Comparison of ENCODE assay signal across 21 cellular contexts in the genomic region with DNA sequence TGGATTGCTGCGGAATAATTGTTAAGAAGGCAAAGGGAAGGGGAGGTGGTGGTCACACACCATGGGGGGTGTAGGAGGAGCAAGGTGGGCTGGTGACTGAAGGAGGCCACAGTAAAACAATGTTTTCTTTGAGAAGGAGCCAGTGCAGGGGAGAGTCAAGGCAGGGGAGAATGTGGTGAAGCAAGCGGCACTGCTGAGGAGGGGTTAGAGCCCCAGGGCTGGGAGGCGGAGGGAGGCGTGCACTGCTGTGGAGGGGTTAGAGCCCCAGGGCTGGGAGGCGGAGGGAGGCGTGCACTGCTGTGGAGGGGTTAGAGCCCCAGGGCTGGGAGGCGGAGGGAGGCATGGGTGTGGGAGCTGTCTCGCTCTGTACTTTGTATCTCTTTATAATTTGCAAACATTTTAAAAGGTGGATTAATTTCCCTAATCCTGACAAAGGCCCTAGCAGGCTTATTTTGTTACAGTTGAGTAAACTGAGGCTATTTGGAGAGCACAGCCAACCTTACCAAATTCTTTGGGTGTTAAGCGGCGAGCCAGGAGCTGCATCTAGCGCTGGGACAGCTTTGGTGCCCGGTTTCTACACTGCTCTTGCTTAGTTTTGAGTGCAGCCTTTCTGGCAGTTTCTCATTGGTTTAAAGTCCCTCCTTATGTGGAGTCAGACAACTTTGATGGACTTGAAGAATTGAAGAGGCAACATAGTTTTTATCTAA. TPM values are rescaled to one million over a fixed set of nuclear protein-coding genes. Genes with fewer than 3 reads are reported as not detected.
DNase-seq lines count a peak whose midpoint lies in the region; ATAC-seq and TF ChIP-seq lines count a peak whose summit lies in the region.
"Had no signal": no experiment of that assay in that cellular context is flagged by ENCODE, and none has a peak within 500 bp of the region (broad histone marks: within the 10 kb centered on the region; RNA-seq: fewer than 3 reads in every experiment).

No MANE protein-coding gene starts in this region.

- H3K4me3 Mint-ChIP-seq in endodermal cell (no peak overlapping the region), mesothelial cell of epicardium (no peak overlapping the region)
- H3K4me3 Mint-ChIP-seq: stimulated activated naive B cell treated with anti-CD40 and anti-IgM and Interleukin-4, amounts not matched to agents 10 μg/mL and 1 μg/mL and 100 μg/mL, for 72 hours had no signal

- H3K27me3 ChIP-seq in Panc1 (ENCODE audit: control insufficient read depth, insufficient read depth, low read length) (no peaks in the 10 kb centered on the region), endodermal cell (ENCODE audit: control insufficient read depth, insufficient read depth, low read length, poor library complexity, severe bottlenecking) (peaks cover 6% of the 10 kb centered on the region), testis (no peaks in the 10 kb centered on the region)
- H3K27me3 ChIP-seq: adrenal gland, cardiac muscle cell, heart left ventricle, ovary had no signal

- intact Hi-C loops in Panc1 (cut with micrococcal nuclease; ENCODE audit: unreplicated experiment) (no loop called here), testis (cut with DNase I; ENCODE audit: low total_unique reads) (no loop called here)

- H3K36me3 Mint-ChIP-seq in endodermal cell (ENCODE audit: low read depth) (peaks cover 9% of the 10 kb centered on the region), mesothelial cell of epicardium (no peaks in the 10 kb centered on the region)

- H3K27me3 Mint-ChIP-seq in endodermal cell (ENCODE audit: insufficient read depth) (peaks cover 72% of the 10 kb centered on the region), mesothelial cell of epicardium (ENCODE audit: low read depth) (no peaks in the 10 kb centered on the region)
- H3K27me3 Mint-ChIP-seq: stimulated activated naive B cell treated with anti-CD40 and anti-IgM and Interleukin-4, amounts not matched to agents 10 μg/mL and 1 μg/mL and 100 μg/mL, for 72 hours had no signal

- in situ Hi-C loops in Panc1 (cut with HindIII; ENCODE audit: low pct_unique_long_range_greater_than_20kb, low sequenced_read_pairs), result no loop called here

- H3K4me1 ChIP-seq in Panc1 (ENCODE audit: control insufficient read depth, insufficient read depth, low read length), result no peaks in the 10 kb centered on the region
- H3K4me1 ChIP-seq in endodermal cell (ENCODE audit: control insufficient read depth, insufficient read depth, low read length), result no peaks in the 10 kb centered on the region
- H3K4me1 ChIP-seq in testis, result peaks cover 4% of the 10 kb centered on the region
- H3K4me1 ChIP-seq: adrenal gland had no signal

- no peak overlapping the region for H3K9ac ChIP-seq in endodermal cell (ENCODE audit: extremely low read depth, low read length, poor library complexity, severe bottlenecking)

- H3K9me3 Mint-ChIP-seq in endodermal cell (no peaks in the 10 kb centered on the region), mesothelial cell of epicardium (peaks cover 5% of the 10 kb centered on the region)
- H3K9me3 Mint-ChIP-seq: stimulated activated naive B cell treated with anti-CD40 and anti-IgM and Interleukin-4, amounts not matched to agents 10 μg/mL and 1 μg/mL and 100 μg/mL, for 72 hours had no signal

- no peak overlapping the region for H3K4me3 ChIP-seq in Panc1 (ENCODE audit: low read depth in 2 of 2, low read length in 2 of 2)
- no peak overlapping the region for H3K4me3 ChIP-seq in endodermal cell (ENCODE audit: low read length)
- no peak overlapping the region for H3K4me3 ChIP-seq in testis
- H3K4me3 ChIP-seq: adrenal gland, cardiac muscle cell, heart left ventricle, lung, ovary had no signal

- H3K27ac Mint-ChIP-seq in endodermal cell, result no peak overlapping the region
- peak overlapping the region; percentile 36 for H3K27ac Mint-ChIP-seq in mesothelial cell of epicardium
- H3K27ac Mint-ChIP-seq: stimulated activated naive B cell treated with anti-CD40 and anti-IgM and Interleukin-4, amounts not matched to agents 10 μg/mL and 1 μg/mL and 100 μg/mL, for 72 hours had no signal

- H3K9me3 ChIP-seq in Panc1 (ENCODE audit: control insufficient read depth, insufficient read depth, low read depth, low read length) (no peaks in the 10 kb centered on the region), endodermal cell (ENCODE audit: control insufficient read depth, low read length) (no peaks in the 10 kb centered on the region), testis (no peaks in the 10 kb centered on the region)
- H3K9me3 ChIP-seq: adrenal gland, heart left ventricle, ovary had no signal

- no peak for TF ChIP-seq CTCF in Panc1 (IDR thresholded peaks at IDR 0.05)
- TF ChIP-seq CTCF in endodermal cell (conservative IDR thresholded peaks at IDR 0.05), result no peak
- no peak for TF ChIP-seq CTCF in mesothelial cell of epicardium (IDR thresholded peaks at IDR 0.05; ENCODE audit: unreplicated experiment)
- no peak for TF ChIP-seq CTCF in testis (IDR thresholded peaks at IDR 0.05)

- POLR2A ChIA-PET in Panc1 (lab: Charles Lee), result no interaction called here

- BruUV-seq in Panc1 (replicated peaks; lab: Mats Ljungman, UMichigan), result no TSS peak

- no peak for TF ChIP-seq POLR2A in testis (IDR thresholded peaks at IDR 0.05)

- CTCF ChIA-PET in Panc1 (lab: Charles Lee), result interaction anchor here (0.6 to 0.8 kb wide), 2 partner anchors 9 to 419 kb away, joined by 6 to 7 read pairs; no protein-coding TSS in a partner anchor

- H3K27ac ChIP-seq in Panc1 (ENCODE audit: low read length) (no peak overlapping the region), endodermal cell (ENCODE audit: low read depth, low read length) (no peak overlapping the region), testis (no peak overlapping the region)
- H3K27ac ChIP-seq: adrenal gland, cardiac muscle cell, heart left ventricle, ovary had no signal

- H3K36me3 ChIP-seq in Panc1 (ENCODE audit: control insufficient read depth, insufficient read depth, low read length) (no peaks in the 10 kb centered on the region), endodermal cell (ENCODE audit: control insufficient read depth, insufficient read depth, low read length) (no peaks in the 10 kb centered on the region), testis (ENCODE audit: low read depth, missing control alignments) (no peaks in the 10 kb centered on the region)
- H3K36me3 ChIP-seq: adrenal gland, cardiac muscle cell, heart left ventricle, ovary had no signal

- WGBS in endodermal cell (ENCODE audit: insufficient coverage in 1 of 2, insufficient read length in 1 of 2), 2 experiments, result 40 to 43% methylated on average over 5 to 9 of the region's 12 CpGs
- WGBS in testis, 2 donors, result 59 to 72% methylated on average over 12 of the region's 12 CpGs

- H3K4me1 Mint-ChIP-seq in endodermal cell (peaks cover 13% of the 10 kb centered on the region), mesothelial cell of epicardium (peaks cover 18% of the 10 kb centered on the region)

- ATAC-seq in Panc1 (peak; percentile 27; the same call in 1 of the 2 replicates), HG02938 (IDR thresholded peaks at IDR 0.05; ENCODE audit: unreplicated experiment) (no peak), HG02763 (IDR thresholded peaks at IDR 0.05; ENCODE audit: unreplicated experiment) (no peak), GM19395 (IDR thresholded peaks at IDR 0.05; ENCODE audit: unreplicated experiment) (no peak)
- ATAC-seq: stimulated activated naive B cell treated with anti-CD40 and anti-IgM and Interleukin-4, amounts not matched to agents 10 μg/mL and 1 μg/mL and 100 μg/mL, for 72 hours had no signal

- DNase-seq in Panc1 (ENCODE audit: low read depth, low spot score), result no peak
- DNase-seq in endodermal cell, result peak; percentile 74
- DNase-seq in mesothelial cell of epicardium (ENCODE audit: low spot score in 2 of 2, unreplicated experiment in 2 of 2), result no peak
- DNase-seq in testis, result peak; percentile 56
- DNase-seq: activated effector memory CD4-positive, alpha-beta T cell treated with anti-CD3 and anti-CD28 coated beads, Interleukin-2, amount 50 U/mL, for 16 hours; EL; heart left ventricle; KG1; MV-4-11; NCI-H1694; OCI-M1; Right ventricle myocardium superior; stimulated activated naive B cell treated with anti-CD40 and anti-IgM and Interleukin-4, amounts not matched to agents 10 μg/mL and 1 μg/mL and 100 μg/mL, for 72 hours; T-helper 1 cell had no signal

RNA-seq across cellular contexts. Expression of a gene that starts 20.9 kb away (rescaled TPM):
- total RNA-seq in Panc1 (2021; ENCODE audit: unreplicated experiment) (58.0 TPM), endodermal cell (10 to 100 TPM; 45.1 to 53.4 TPM), mesothelial cell of epicardium (46.1 to 53.7 TPM (median 47.8 TPM) in 3 replicates), testis (10 to 100 TPM; 56.6 to 68.3 TPM)
- polyA plus RNA-seq in Panc1 (2012; ENCODE audit: insufficient read length), result 51.5 TPM
- polyA plus RNA-seq in endodermal cell (2013, experiment 1 of 2), result 17.1 TPM
- polyA plus RNA-seq in endodermal cell (2013, experiment 2 of 2), result 17.6 TPM
- polyA plus RNA-seq in testis (ENCODE audit: insufficient read depth, low read depth, low replicate concordance), result 21.8 TPM

Comparison
In these comparisons a context has a peak if more than half of its experiments do, and no peak if none do; other contexts are left out.
1. DNase-seq: peak in endodermal cell (single experiment) and testis (single experiment); none in Panc1 (single experiment) and mesothelial cell of epicardium (0 of 2).